Comparison of ENCODE assay signal across 9 cellular contexts in genomic region chr3:192802957-192803899, GRCh38.
DNase-seq lines count a peak whose midpoint lies in the region; ATAC-seq and TF ChIP-seq lines count a peak whose summit lies in the region.
"Had no signal": no experiment of that assay in that cellular context is flagged by ENCODE, and none has a peak within 500 bp of the region (broad histone marks: within the 10 kb centered on the region; RNA-seq: fewer than 3 reads in every experiment).

No MANE protein-coding gene starts in this region.

- no peak overlapping the region for H3K4me3 ChIP-seq in GM06990 (replicated peaks; ENCODE audit: low read depth, low read length)
- H3K4me3 ChIP-seq in HFF-Myc (replicated peaks; ENCODE audit: low read depth, low read length), result no peak overlapping the region
- no peak overlapping the region for H3K4me3 ChIP-seq in upper lobe of right lung
- no peak overlapping the region for H3K4me3 ChIP-seq in lower leg skin (ENCODE audit: low read depth, poor library complexity, severe bottlenecking)

- H3K9me3 ChIP-seq in upper lobe of right lung, result no peaks in the 10 kb centered on the region

- no peak overlapping the region for H3K27ac Mint-ChIP-seq in stimulated activated effector memory CD8-positive, alpha-beta T cell treated with anti-CD3 and anti-CD28 coated beads, Interleukin-12 subunit alpha, Interleukin-12 subunit beta, amount 100 ng/mL, for 72 hours
- H3K27ac Mint-ChIP-seq: activated B cell treated with CpG ODN at 0.5 μM for 24 hours had no signal

- no peak for TF ChIP-seq POLR2A in lower leg skin (IDR thresholded peaks at IDR 0.05)

- H3K4me3 Mint-ChIP-seq in stimulated activated effector memory CD8-positive, alpha-beta T cell treated with anti-CD3 and anti-CD28 coated beads, Interleukin-12 subunit alpha, Interleukin-12 subunit beta, amount 100 ng/mL, for 72 hours, result no peak overlapping the region
- H3K4me3 Mint-ChIP-seq: activated B cell treated with CpG ODN at 0.5 μM for 24 hours had no signal

- ATAC-seq in upper lobe of right lung, result peak; percentile 62
- no peak for ATAC-seq in stimulated activated effector memory CD8-positive, alpha-beta T cell treated with anti-CD3 and anti-CD28 coated beads, Interleukin-12 subunit alpha, Interleukin-12 subunit beta, amount 100 ng/mL, for 72 hours

- TF ChIP-seq CTCF in GM06990 (IDR thresholded peaks at IDR 0.05; ENCODE audit: insufficient read depth, low read length, poor library complexity, severe bottlenecking) (peak; percentile 43), HFF-Myc (IDR thresholded peaks at IDR 0.05; ENCODE audit: low read depth, low read length, missing control alignments) (peak; percentile 41), upper lobe of right lung (IDR thresholded peaks at IDR 0.05) (peak; percentile 56), lower leg skin (IDR thresholded peaks at IDR 0.05) (no peak)

- no peaks in the 10 kb centered on the region for H3K4me1 ChIP-seq in upper lobe of right lung

- no peaks in the 10 kb centered on the region for H3K4me1 Mint-ChIP-seq in stimulated activated effector memory CD8-positive, alpha-beta T cell treated with anti-CD3 and anti-CD28 coated beads, Interleukin-12 subunit alpha, Interleukin-12 subunit beta, amount 100 ng/mL, for 72 hours
- H3K4me1 Mint-ChIP-seq: activated B cell treated with CpG ODN at 0.5 μM for 24 hours had no signal

- H3K9me3 Mint-ChIP-seq in stimulated activated effector memory CD8-positive, alpha-beta T cell treated with anti-CD3 and anti-CD28 coated beads, Interleukin-12 subunit alpha, Interleukin-12 subunit beta, amount 100 ng/mL, for 72 hours, result no peaks in the 10 kb centered on the region
- H3K9me3 Mint-ChIP-seq: activated B cell treated with CpG ODN at 0.5 μM for 24 hours had no signal

- no peak for DNase-seq in GM06990 (ENCODE audit: extremely low read depth, insufficient read length)
- DNase-seq in HFF-Myc (ENCODE audit: extremely low read depth, low read depth), result no peak
- peak; percentile 74 for DNase-seq in NCI-H2171 (lab: John Stamatoyannopoulos, UW)
- peak; percentile 1 for DNase-seq in amniotic stem cell (lab: John Stamatoyannopoulos, UW)
- DNase-seq in iPS-NIHi7 (ENCODE audit: extremely low spot score), result peak; percentile 38
- DNase-seq in upper lobe of right lung, result no peak
- DNase-seq in stimulated activated effector memory CD8-positive, alpha-beta T cell treated with anti-CD3 and anti-CD28 coated beads, Interleukin-12 subunit alpha, Interleukin-12 subunit beta, amount 100 ng/mL, for 72 hours (ENCODE audit: low spot score in 2 of 2), result no peak
- no peak for DNase-seq in lower leg skin (ENCODE audit: low spot score in 2 of 2)
- DNase-seq: activated B cell treated with CpG ODN at 0.5 μM for 24 hours had no signal

- peaks cover 11% of the 10 kb centered on the region for H3K36me3 Mint-ChIP-seq in stimulated activated effector memory CD8-positive, alpha-beta T cell treated with anti-CD3 and anti-CD28 coated beads, Interleukin-12 subunit alpha, Interleukin-12 subunit beta, amount 100 ng/mL, for 72 hours

- H3K27me3 ChIP-seq in GM06990 (replicated peaks; ENCODE audit: control insufficient read depth, insufficient read depth, low read length) (no peaks in the 10 kb centered on the region), upper lobe of right lung (no peaks in the 10 kb centered on the region)

- H3K36me3 ChIP-seq in GM06990 (ENCODE audit: control insufficient read depth, insufficient read depth, low read length) (peaks cover 3% of the 10 kb centered on the region), upper lobe of right lung (no peaks in the 10 kb centered on the region)

- 44 to 45% methylated on average over 7 of the region's 7 CpGs for WGBS in lower leg skin, 2 donors

- no peak overlapping the region for H3K27ac ChIP-seq in upper lobe of right lung

- intact Hi-C loops in upper lobe of right lung (cut with DNase I), result no loop called here
- intact Hi-C loops in lower leg skin (cut with DNase I; ENCODE audit: low total_unique reads), result loop anchor here (10.0 kb wide), 1 partner anchor 238 kb away; no protein-coding TSS in a partner anchor

Comparison
In these comparisons a context has a peak if more than half of its experiments do, and no peak if none do; other contexts are left out.
1. DNase-seq: peak in NCI-H2171 (single experiment), amniotic stem cell (single experiment) and iPS-NIHi7 (single experiment); none in GM06990 (single experiment), HFF-Myc (single experiment), upper lobe of right lung (single experiment), stimulated activated effector memory CD8-positive, alpha-beta T cell treated with anti-CD3 and anti-CD28 coated beads, Interleukin-12 subunit alpha, Interleukin-12 subunit beta, amount 100 ng/mL, for 72 hours (0 of 2) and lower leg skin (0 of 2).
2. CTCF ChIP-seq: peak in GM06990 (single experiment), HFF-Myc (single experiment) and upper lobe of right lung (single experiment); none in lower leg skin (0 of 3).